12 cellular contexts compared by ENCODE assay signal in the genomic region with DNA sequence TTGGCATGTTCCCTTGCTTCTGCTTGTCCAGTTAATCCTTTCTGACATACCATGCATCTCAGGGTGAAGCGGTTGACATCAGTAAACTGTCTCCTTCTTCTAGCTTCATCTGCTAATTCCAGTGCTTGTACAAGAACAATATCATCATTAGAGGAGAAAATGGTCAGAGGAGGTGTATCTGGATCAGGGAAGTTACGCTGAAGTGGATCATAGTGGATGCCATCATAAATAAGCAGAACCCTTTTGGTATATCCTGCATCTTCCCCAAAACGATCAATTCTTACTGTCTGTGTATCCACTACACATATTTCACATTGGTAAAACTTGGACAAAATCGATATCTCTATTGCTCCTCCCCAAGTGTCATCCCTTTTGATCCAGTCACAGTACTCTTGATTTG. TPM values are rescaled to one million over a fixed set of nuclear protein-coding genes. Genes with fewer than 3 reads are reported as not detected.
A peak's percentile ranks its signal among the peaks of the same experiment; 100 is the strongest.
DNase-seq lines count a peak whose midpoint lies in the region; ATAC-seq, FAIRE-seq and TF ChIP-seq lines count a peak whose summit lies in the region.
"Had no signal": no experiment of that assay in that cellular context is flagged by ENCODE, and none has a peak within 500 bp of the region (broad histone marks: within the 10 kb centered on the region; RNA-seq: fewer than 3 reads in every experiment).

No MANE protein-coding gene starts in this region.

- H3K4me2 ChIP-seq in DND-41 (ENCODE audit: insufficient read depth, low read length) (peak overlapping the region; percentile 69), PC-9 (peak overlapping the region; percentile 86), mesenchymal stem cell (ENCODE audit: low read length, poor library complexity, severe bottlenecking) (no peak overlapping the region)

- H3K27ac ChIP-seq in DND-41 (ENCODE audit: low read length) (peak overlapping the region; percentile 17; the same call in 1 of the 2 replicates), PC-9 (no peak overlapping the region), mesenchymal stem cell (ENCODE audit: low read length, poor library complexity, severe bottlenecking) (no peak overlapping the region), prostate gland (no peak overlapping the region), small intestine (ENCODE audit: low read depth in 1 of 2, low read length in 1 of 2) (no peak overlapping the region)

- no peaks in the 10 kb centered on the region for H3K9me2 ChIP-seq in PC-9 (ENCODE audit: insufficient read depth)

- no peaks in the 10 kb centered on the region for H3K79me1 ChIP-seq in mesenchymal stem cell (replicated peaks; ENCODE audit: low read length, poor library complexity, severe bottlenecking)

- H3K9me3 ChIP-seq in DND-41 (ENCODE audit: insufficient read depth, low read length, severe bottlenecking) (no peaks in the 10 kb centered on the region), PC-9 (ENCODE audit: insufficient read depth, low read depth) (no peaks in the 10 kb centered on the region), mesenchymal stem cell (ENCODE audit: control insufficient read depth, low read length) (no peaks in the 10 kb centered on the region), prostate gland (no peaks in the 10 kb centered on the region), small intestine (ENCODE audit: control insufficient read depth, low read depth) (no peaks in the 10 kb centered on the region)

- 95% methylated on average over 3 of the region's 4 CpGs for WGBS in mesenchymal stem cell
- WGBS in prostate gland, result 89% methylated on average over 4 of the region's 4 CpGs
- 70 to 86% (median 77%) methylated on average over 4 of the region's 4 CpGs for WGBS in small intestine, 3 donors

- H3K18ac ChIP-seq in mesenchymal stem cell (ENCODE audit: low read depth in 1 of 2, low read length in 2 of 2), result no peak overlapping the region

- H3K4me3 ChIP-seq in DND-41 (ENCODE audit: low read depth in 1 of 2, low read length in 2 of 2), result peak overlapping the region in 1 of 2 experiments; percentile 88; a peak in 1 of 4 replicates
- H3K4me3 ChIP-seq in PC-9, result peak overlapping the region; percentile 93
- peak overlapping the region in 1 of 2 experiments; percentile 96 for H3K4me3 ChIP-seq in mesenchymal stem cell (ENCODE audit: insufficient read depth in 1 of 2, low read depth in 1 of 2, low read length in 2 of 2)
- no peak overlapping the region for H3K4me3 ChIP-seq in prostate gland
- no peak overlapping the region for H3K4me3 ChIP-seq in small intestine (ENCODE audit: low read depth in 1 of 2, low read length in 2 of 2)

- no peak overlapping the region for H4K8ac ChIP-seq in mesenchymal stem cell (ENCODE audit: low read length)

- ATAC-seq in DND-41 (ENCODE audit: insufficient read depth, low read depth) (no peak), GM18907 (IDR thresholded peaks at IDR 0.05; ENCODE audit: unreplicated experiment) (no peak)
- ATAC-seq: activated CD8-positive, alpha-beta memory T cell treated with anti-CD3 and anti-CD28 coated beads, Interleukin-2, amount 10 ng/mL, durations not matched to agents 7 days and 5 days had no signal

- no peak overlapping the region for H3K14ac ChIP-seq in mesenchymal stem cell (ENCODE audit: low read length in 2 of 2)

- H3K23ac ChIP-seq in mesenchymal stem cell (ENCODE audit: low read length in 2 of 2), result no peak overlapping the region

- no peak overlapping the region for H3K4ac ChIP-seq in mesenchymal stem cell (ENCODE audit: low read depth in 1 of 2, low read length in 2 of 2)

- no peak overlapping the region for H2BK15ac ChIP-seq in mesenchymal stem cell (ENCODE audit: low read depth, poor library complexity, severe bottlenecking)

- H3K27me3 ChIP-seq in DND-41 (ENCODE audit: insufficient read depth, low read length, poor library complexity) (peaks cover 9% of the 10 kb centered on the region), PC-9 (ENCODE audit: insufficient read depth, low read depth) (no peaks in the 10 kb centered on the region), mesenchymal stem cell (ENCODE audit: control insufficient read depth in 1 of 2, insufficient read depth in 1 of 2, low read length in 2 of 2) (no peaks in the 10 kb centered on the region), prostate gland (replicated peaks; ENCODE audit: insufficient read depth) (no peaks in the 10 kb centered on the region), small intestine (ENCODE audit: control insufficient read depth in 2 of 2, insufficient read depth in 2 of 2, low read length in 2 of 2) (no peaks in the 10 kb centered on the region)

- intact Hi-C loops in PC-9 (cut with micrococcal nuclease; ENCODE audit: unreplicated experiment), result no loop called here
- intact Hi-C loops in prostate gland (cut with DNase I), result no loop called here

- TF ChIP-seq CTCF in DND-41 (IDR thresholded peaks at IDR 0.05; ENCODE audit: borderline replicate concordance, extremely low read depth, low read length, poor library complexity, severe bottlenecking) (no peak), PC-9 (conservative IDR thresholded peaks at IDR 0.05) (no peak), prostate gland (IDR thresholded peaks at IDR 0.05) (no peak)

- no peak for FAIRE-seq in small intestine (lab: Jason Lieb, UNC)
- FAIRE-seq: frontal cortex had no signal

- H4K20me1 ChIP-seq in DND-41 (ENCODE audit: insufficient read depth, low read length), result peaks cover 9% of the 10 kb centered on the region
- H4K20me1 ChIP-seq in PC-9 (ENCODE audit: insufficient read depth), result 0 out of 2 replicates have a peak, but pooled peaks cover 9% of the 10 kb centered on the region

- no peak for TF ChIP-seq POLR2A in prostate gland (IDR thresholded peaks at IDR 0.05)

- peaks cover 47% of the 10 kb centered on the region for H3K4me1 ChIP-seq in DND-41 (ENCODE audit: insufficient read depth, low read length)
- peaks cover 58% of the 10 kb centered on the region for H3K4me1 ChIP-seq in PC-9 (replicated peaks; ENCODE audit: insufficient read depth)
- H3K4me1 ChIP-seq in mesenchymal stem cell (ENCODE audit: control insufficient read depth, insufficient read depth, low read depth, low read length), result peaks cover 6% of the 10 kb centered on the region
- no peaks in the 10 kb centered on the region for H3K4me1 ChIP-seq in prostate gland (replicated peaks)
- peaks cover 1 to 8% of the 10 kb centered on the region in 2 donors for H3K4me1 ChIP-seq in small intestine (ENCODE audit: control insufficient read depth in 2 of 2, insufficient read depth in 1 of 2, low read depth in 1 of 2, low read length in 1 of 2)

- no peak overlapping the region for H2AK5ac ChIP-seq in mesenchymal stem cell (ENCODE audit: low read length, severe bottlenecking)

- no peak overlapping the region for H2AFZ ChIP-seq in DND-41 (ENCODE audit: low read depth, low read length)
- no peak overlapping the region for H2AFZ ChIP-seq in PC-9
- no peak overlapping the region for H2AFZ ChIP-seq in mesenchymal stem cell (ENCODE audit: low read depth, low read length)

- H2BK120ac ChIP-seq in mesenchymal stem cell (ENCODE audit: low read depth, low read length), result no peak overlapping the region

- H3K79me2 ChIP-seq in DND-41 (ENCODE audit: insufficient read depth, low read length), result peaks cover 24% of the 10 kb centered on the region
- H3K79me2 ChIP-seq in PC-9 (ENCODE audit: low read depth), result peaks cover 76% of the 10 kb centered on the region

- H3K9ac ChIP-seq in DND-41 (ENCODE audit: low read depth, low read length) (peak overlapping the region; percentile 75; the same call in 1 of the 2 replicates), mesenchymal stem cell (ENCODE audit: low read length) (peak overlapping the region; percentile 97)

- CTCF ChIA-PET in PC-9 (lab: Charles Lee), result interaction anchor here (0.8 kb wide), 1 partner anchor 16 kb away, joined by 3 read pairs; a partner anchor contains a TSS

- H2BK12ac ChIP-seq in mesenchymal stem cell (ENCODE audit: low read length in 2 of 2), result no peak overlapping the region

- no peak for DNase-seq in DND-41
- DNase-seq in PC-9, result no peak
- no peak for DNase-seq in mesenchymal stem cell
- DNase-seq in prostate gland (ENCODE audit: low spot score), result no peak
- DNase-seq in small intestine, result no peak
- DNase-seq: activated CD8-positive, alpha-beta memory T cell treated with anti-CD3 and anti-CD28 coated beads, Interleukin-2, amount 10 ng/mL, durations not matched to agents 7 days and 5 days; central memory CD4-positive, alpha-beta T cell; COR-L47; NCI-H446 had no signal

- BruUV-seq in PC-9 (replicated peaks; lab: Mats Ljungman, UMichigan), result no TSS peak

- peaks cover 31% of the 10 kb centered on the region for H3F3A ChIP-seq in PC-9 (ENCODE audit: insufficient read depth, low read depth)

- no peak overlapping the region for H4K91ac ChIP-seq in mesenchymal stem cell (ENCODE audit: low read length)

- POLR2A ChIA-PET in PC-9 (lab: Charles Lee; ENCODE audit: unreplicated experiment), result interaction anchor here (0.6 to 3.1 kb wide), 3 partner anchors 17 to 379 kb away, joined by 6 to 14 read pairs (median 7); a partner anchor contains a TSS

- H3K36me3 ChIP-seq in DND-41 (ENCODE audit: insufficient read depth, low read length) (peaks cover 17% of the 10 kb centered on the region), PC-9 (ENCODE audit: low read depth) (peaks cover 49% of the 10 kb centered on the region), mesenchymal stem cell (ENCODE audit: control insufficient read depth in 1 of 2, insufficient read depth in 2 of 2, low read depth in 1 of 2, low read length in 2 of 2) (peaks cover 2 to 51% of the 10 kb centered on the region in 2 experiments), prostate gland (no peaks in the 10 kb centered on the region), small intestine (ENCODE audit: control insufficient read depth in 2 of 2, insufficient read depth in 2 of 2, low read length in 2 of 2) (peaks cover 3 to 4% of the 10 kb centered on the region in 2 donors)

- H2BK5ac ChIP-seq in mesenchymal stem cell (ENCODE audit: low read depth, low read length, poor library complexity, severe bottlenecking), result no peak overlapping the region

RNA-seq across cellular contexts. Expression of a gene that starts 2.0 kb away (rescaled TPM):
- total RNA-seq in PC-9 (2021) (11.2 and 12.5 TPM in 2 replicates), prostate gland (10 to 100 TPM in 1 of 2 donors, 1 to 10 TPM in 1; 6.2 to 10.8 TPM)
- 2.7 TPM for polyA plus RNA-seq in mesenchymal stem cell (2013, experiment 1 of 2)
- 2.7 TPM for polyA plus RNA-seq in mesenchymal stem cell (2013, experiment 2 of 2)
- 1 to 10 TPM; 1.9 to 2.7 (median 2.7) TPM for polyA plus RNA-seq in small intestine

RNA-seq across cellular contexts. Expression of a gene that starts 4.0 kb away (rescaled TPM):
- total RNA-seq in PC-9 (2021), result 16.3 and 28.0 TPM in 2 replicates
- 3.6 TPM for polyA plus RNA-seq in mesenchymal stem cell (2013, experiment 1 of 2)
- polyA plus RNA-seq in mesenchymal stem cell (2013, experiment 2 of 2), result 3.4 TPM
- total RNA-seq in prostate gland, result 1 to 10 TPM; 5.6 to 6.1 TPM
- 10 to 100 TPM; 20.0 to 38.5 (median 23.4) TPM for polyA plus RNA-seq in small intestine

RNA-seq across cellular contexts. Expression of a gene that starts 16.5 kb away (rescaled TPM):
- total RNA-seq in PC-9 (2021) (30.2 and 36.7 TPM in 2 replicates), prostate gland (100 to 1,000 TPM in 1 of 2 donors, 10 to 100 TPM in 1; 36.5 to 107 TPM)
- polyA plus RNA-seq in mesenchymal stem cell (2013, experiment 1 of 2), result 0.01 TPM
- polyA plus RNA-seq in mesenchymal stem cell (2013, experiment 2 of 2), result 0.01 TPM
- polyA plus RNA-seq in small intestine, result 10 to 100 TPM in 2 of 3 donors, 1 to 10 TPM in 1; 9.8 to 29.7 (median 18.9) TPM
- total RNA-seq: activated CD8-positive, alpha-beta memory T cell treated with anti-CD3 and anti-CD28 coated beads, Interleukin-2, amount 10 ng/mL, durations not matched to agents 7 days and 5 days; frontal cortex; lung microvascular endothelial cell had no signal

RNA-seq across cellular contexts. Expression of a gene that starts 39.6 kb away (rescaled TPM):
- total RNA-seq in PC-9 (2021) (1.4 and 4.2 TPM in 2 replicates), prostate gland (under 1 TPM in 1 of 2 donors, not detected in 1; 0.23 TPM)
- polyA plus RNA-seq in mesenchymal stem cell (2013, experiment 1 of 2), result not detected
- not detected for polyA plus RNA-seq in mesenchymal stem cell (2013, experiment 2 of 2)
- 10 to 100 TPM in 2 of 3 donors, 1 to 10 TPM in 1; 8.6 to 27.3 (median 17.2) TPM for polyA plus RNA-seq in small intestine
- total RNA-seq: frontal cortex, lung microvascular endothelial cell had no signal

RNA-seq across cellular contexts. Expression of a gene that starts 55.0 kb away (rescaled TPM):
- total RNA-seq in PC-9 (2021), result not detected in 2 replicates
- polyA plus RNA-seq in mesenchymal stem cell (2013, experiment 1 of 2), result not detected
- not detected for polyA plus RNA-seq in mesenchymal stem cell (2013, experiment 2 of 2)
- not detected for total RNA-seq in prostate gland
- under 1 TPM in 2 of 3 donors, not detected in 1; 0.07 to 0.22 TPM for polyA plus RNA-seq in small intestine
- total RNA-seq: activated CD8-positive, alpha-beta memory T cell treated with anti-CD3 and anti-CD28 coated beads, Interleukin-2, amount 10 ng/mL, durations not matched to agents 7 days and 5 days; frontal cortex; lung microvascular endothelial cell had no signal
